In genomic region chr16:27991876-27992275, GRCh38 we compare ENCODE assay signal across 15 cellular contexts.
"Had no signal": no experiment of that assay in that cellular context is flagged by ENCODE, and none has a peak within 500 bp of the region (broad histone marks: within the 10 kb centered on the region; RNA-seq: fewer than 3 reads in every experiment).

No MANE protein-coding gene starts in this region.

- DNase-seq: dermis blood vessel endothelial cell; endodermal cell; erythroblast; foreskin keratinocyte; left ventricle myocardium superior; mesenchymal stem cell; naive B cell; occipital lobe; psoas muscle; retina; stimulated activated CD4-positive, alpha-beta T cell treated with anti-CD3 and anti-CD28 coated beads, Interleukin-2, amount 100 ng/mL, for 24 hours; stimulated activated CD4-positive, alpha-beta T cell treated with anti-CD3 and anti-CD28 coated beads, Interleukin-4, amount 100 ng/mL, for 4 hours; stimulated activated naive B cell treated with anti-CD40 and anti-IgM and Interleukin-4, amounts not matched to agents 10 μg/mL and 1 μg/mL and 100 μg/mL, for 72 hours; stimulated activated naive CD8-positive, alpha-beta T cell treated with anti-CD3 and anti-CD28 coated beads, Interleukin-15, amount 100 ng/mL, for 72 hours; testis had no signal
